In the genomic region with DNA sequence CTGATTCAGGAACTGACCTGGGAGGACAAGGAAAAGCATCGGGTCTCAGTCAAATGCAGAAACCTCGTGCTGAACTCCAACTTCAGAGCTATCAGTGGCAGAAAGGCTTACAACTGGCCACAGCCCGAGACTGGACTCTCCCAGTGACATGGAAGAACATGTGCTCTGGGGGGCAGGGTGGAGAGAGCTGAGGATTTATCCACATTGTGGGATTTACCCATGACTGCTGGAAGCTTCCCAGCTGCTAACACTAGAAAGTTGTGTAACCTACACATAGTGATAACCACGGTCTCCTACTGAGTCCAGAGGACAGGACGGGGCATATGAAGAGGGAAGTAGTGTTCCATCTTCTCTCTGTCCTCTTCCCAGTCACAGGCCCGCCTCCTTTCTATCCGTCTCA, we compare ENCODE assay signal across 15 cellular contexts.
DNase-seq lines count a peak whose midpoint lies in the region; ATAC-seq, FAIRE-seq and TF ChIP-seq lines count a peak whose summit lies in the region.
"Had no signal": no experiment of that assay in that cellular context is flagged by ENCODE, and none has a peak within 500 bp of the region (broad histone marks: within the 10 kb centered on the region; RNA-seq: fewer than 3 reads in every experiment).

No MANE protein-coding gene starts in this region.

- no peak for FAIRE-seq in kidney (lab: Jason Lieb, UNC)

- TF ChIP-seq CTCF in chondrocyte (IDR thresholded peaks at IDR 0.05) (no peak), kidney (IDR thresholded peaks at IDR 0.05; ENCODE audit: borderline replicate concordance, extremely low read depth, insufficient read depth) (no peak), retinal pigment epithelial cell (conservative IDR thresholded peaks at IDR 0.05; ENCODE audit: low read depth, low read length) (no peak)

- H3K9ac ChIP-seq in kidney (ENCODE audit: low read length in 2 of 2) = no peak overlapping the region

- H3K9me3 ChIP-seq in kidney (ENCODE audit: control insufficient read depth in 1 of 2, low read length in 2 of 2) = no peaks in the 10 kb centered on the region
- H3K9me3 ChIP-seq in naive thymus-derived CD4-positive, alpha-beta T cell (ENCODE audit: control insufficient read depth in 2 of 3, low read length in 3 of 3) = no peaks in the 10 kb centered on the region
- H3K9me3 ChIP-seq: breast epithelium, thoracic aorta had no signal

- peak overlapping the region; percentile 15 for H3K27ac Mint-ChIP-seq in chondrocyte (ENCODE audit: unreplicated experiment)
- no peak overlapping the region for H3K27ac Mint-ChIP-seq in naive thymus-derived CD4-positive, alpha-beta T cell
- H3K27ac Mint-ChIP-seq: activated CD4-positive, alpha-beta T cell treated with anti-CD3 and anti-CD28 coated beads, Interleukin-2, amount 10 ng/mL, durations not matched to agents 7 days and 5 days; T-helper 17 cell had no signal

- H3K4me3 ChIP-seq in kidney (ENCODE audit: low read length in 2 of 2) (no peak overlapping the region), retinal pigment epithelial cell (ENCODE audit: low read length) (no peak overlapping the region)
- H3K4me3 ChIP-seq in naive thymus-derived CD4-positive, alpha-beta T cell (ENCODE audit: low read length) = no peak overlapping the region
- H3K4me3 ChIP-seq: breast epithelium, thoracic aorta had no signal

- no peak overlapping the region for H3K4me3 Mint-ChIP-seq in chondrocyte (ENCODE audit: unreplicated experiment)
- H3K4me3 Mint-ChIP-seq in naive thymus-derived CD4-positive, alpha-beta T cell = no peak overlapping the region
- H3K4me3 Mint-ChIP-seq: activated CD4-positive, alpha-beta T cell treated with anti-CD3 and anti-CD28 coated beads, Interleukin-2, amount 10 ng/mL, durations not matched to agents 7 days and 5 days; T-helper 17 cell had no signal

- H3K27ac ChIP-seq in kidney (ENCODE audit: low read depth in 2 of 2, low read length in 2 of 2) = peak overlapping the region; percentile 13 to 58
- no peak overlapping the region for H3K27ac ChIP-seq in naive thymus-derived CD4-positive, alpha-beta T cell (ENCODE audit: low read depth, low read length)
- H3K27ac ChIP-seq: thoracic aorta had no signal

- DNase-seq in AG20443 (ENCODE audit: low spot score) (peak; percentile 29), chondrocyte (ENCODE audit: low spot score) (no peak), kidney (peak; percentile 89), retinal pigment epithelial cell (ENCODE audit: low read depth) (peak; percentile 28), dermis blood vessel endothelial cell (no peak), G401 (ENCODE audit: low spot score) (no peak), NCI-H146 (lab: John Stamatoyannopoulos, UW) (no peak)
- no peak for DNase-seq in naive thymus-derived CD4-positive, alpha-beta T cell
- DNase-seq: activated CD4-positive, alpha-beta T cell treated with anti-CD3 and anti-CD28 coated beads, Interleukin-2, amount 10 ng/mL, durations not matched to agents 7 days and 5 days; NCI-H1436 treated with DMSO at 0.1 percent for 48 hours; NCI-H524 treated with DMSO at 0.1 percent for 48 hours; T-helper 17 cell had no signal

- peaks cover 2% of the 10 kb centered on the region for H3K9me3 Mint-ChIP-seq in chondrocyte (ENCODE audit: low read depth)
- H3K9me3 Mint-ChIP-seq in naive thymus-derived CD4-positive, alpha-beta T cell = no peaks in the 10 kb centered on the region
- H3K9me3 Mint-ChIP-seq: activated CD4-positive, alpha-beta T cell treated with anti-CD3 and anti-CD28 coated beads, Interleukin-2, amount 10 ng/mL, durations not matched to agents 7 days and 5 days had no signal

- CTCF ChIA-PET in naive thymus-derived CD4-positive, alpha-beta T cell (lab: Charles Lee) = interaction anchor here (0.5 kb wide), 1 partner anchor 779 kb away, joined by 6 read pairs; no protein-coding TSS in a partner anchor

- H3K36me3 Mint-ChIP-seq in chondrocyte (ENCODE audit: low read depth) = no peaks in the 10 kb centered on the region
- no peaks in the 10 kb centered on the region for H3K36me3 Mint-ChIP-seq in naive thymus-derived CD4-positive, alpha-beta T cell

- H3K4me1 ChIP-seq in kidney (ENCODE audit: control insufficient read depth in 1 of 2, insufficient read depth in 1 of 2, low read depth in 1 of 2, low read length in 2 of 2) = peaks cover 14 to 20% of the 10 kb centered on the region in 2 donors
- H3K4me1 ChIP-seq in naive thymus-derived CD4-positive, alpha-beta T cell (ENCODE audit: control insufficient read depth in 2 of 2, insufficient read depth in 2 of 2, low read length in 2 of 2) = no peaks in the 10 kb centered on the region
- H3K4me1 ChIP-seq: breast epithelium had no signal

- intact Hi-C loops in kidney (cut with DNase I) = no loop called here
- intact Hi-C loops in naive thymus-derived CD4-positive, alpha-beta T cell (cut with micrococcal nuclease) = no loop called here

- H3K27me3 ChIP-seq in naive thymus-derived CD4-positive, alpha-beta T cell (ENCODE audit: control insufficient read depth in 2 of 2, insufficient read depth in 2 of 2, low read length in 2 of 2) = no peaks in the 10 kb centered on the region
- H3K27me3 ChIP-seq: breast epithelium had no signal

- peaks cover 4% of the 10 kb centered on the region for H3K27me3 Mint-ChIP-seq in chondrocyte (ENCODE audit: low read depth)
- peaks cover 0 to 3% (median 0%) of the 10 kb centered on the region in 5 donors for H3K27me3 Mint-ChIP-seq in naive thymus-derived CD4-positive, alpha-beta T cell
- H3K27me3 Mint-ChIP-seq: activated CD4-positive, alpha-beta T cell treated with anti-CD3 and anti-CD28 coated beads, Interleukin-2, amount 10 ng/mL, durations not matched to agents 7 days and 5 days had no signal

- H3K36me3 ChIP-seq in kidney (ENCODE audit: control insufficient read depth in 1 of 2, insufficient read depth in 2 of 2, low read length in 2 of 2) = no peaks in the 10 kb centered on the region
- no peaks in the 10 kb centered on the region for H3K36me3 ChIP-seq in naive thymus-derived CD4-positive, alpha-beta T cell (ENCODE audit: control insufficient read depth in 2 of 3, insufficient read depth in 3 of 3, low read length in 3 of 3)
- H3K36me3 ChIP-seq: breast epithelium, thoracic aorta had no signal

- in situ Hi-C loops in G401 (cut with HindIII; ENCODE audit: low sequenced_read_pairs) = no loop called here

- H3K4me1 Mint-ChIP-seq in chondrocyte (ENCODE audit: low read depth) = peaks cover 50% of the 10 kb centered on the region
- peaks cover 0 to 5% (median 0%) of the 10 kb centered on the region in 7 donors for H3K4me1 Mint-ChIP-seq in naive thymus-derived CD4-positive, alpha-beta T cell
- H3K4me1 Mint-ChIP-seq: activated CD4-positive, alpha-beta T cell treated with anti-CD3 and anti-CD28 coated beads, Interleukin-2, amount 10 ng/mL, durations not matched to agents 7 days and 5 days had no signal

- POLR2A ChIA-PET in naive thymus-derived CD4-positive, alpha-beta T cell (lab: Charles Lee) = no interaction called here

- ATAC-seq in naive thymus-derived CD4-positive, alpha-beta T cell = no peak
- ATAC-seq: Panc1, T-helper 17 cell had no signal

Comparison
In these comparisons a context has a peak if more than half of its experiments do, and no peak if none do; other contexts are left out.
1. DNase-seq: peak in AG20443 (single experiment), kidney (single experiment) and retinal pigment epithelial cell (single experiment); none in chondrocyte (single experiment), naive thymus-derived CD4-positive, alpha-beta T cell (0 of 9), dermis blood vessel endothelial cell (single experiment), G401 (single experiment) and NCI-H146 (single experiment).